In the genomic region with DNA sequence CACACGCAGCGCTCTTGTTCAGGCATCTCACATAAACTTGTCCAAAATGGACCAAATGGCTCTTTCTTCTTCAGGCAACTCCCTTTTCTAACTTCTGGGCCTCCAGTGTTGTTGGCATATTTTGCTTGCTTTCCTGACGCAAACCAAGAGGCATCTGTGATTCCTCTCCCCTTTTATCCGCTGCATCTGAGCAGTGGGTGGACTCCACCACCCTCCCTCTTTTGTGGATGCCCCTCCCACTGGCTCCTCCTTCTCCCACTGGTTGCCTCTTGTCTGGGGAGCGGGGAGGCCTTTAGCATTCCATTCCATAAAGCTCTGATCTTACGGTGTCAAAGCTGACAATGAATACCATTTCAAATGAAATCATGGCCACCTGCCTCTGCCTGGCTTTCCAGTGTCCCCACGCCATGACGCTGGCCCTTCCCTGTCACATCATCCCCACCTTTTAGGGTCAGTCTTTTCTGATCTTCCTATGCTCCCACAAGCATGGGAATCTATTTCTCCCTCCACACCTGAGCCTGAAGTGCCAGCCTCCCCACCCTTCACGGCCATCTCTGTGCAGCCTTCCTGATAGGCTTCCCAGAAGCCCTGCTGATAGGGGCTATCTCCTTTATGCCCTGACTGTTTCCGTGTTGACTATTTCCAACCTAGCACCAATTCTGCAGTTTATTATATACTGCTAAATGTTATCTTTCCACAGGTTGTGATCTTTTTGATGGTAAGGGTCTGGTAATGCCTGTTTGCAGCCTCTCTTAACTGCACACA, we compare ENCODE assay signal across 1 cellular context.
TF ChIP-seq lines count a peak whose summit lies in the region.

No MANE protein-coding gene starts in this region.

TF ChIP-seq in GM23338, 12 proteins besides CTCF, POLR2A, EP300 and RAD21 (continued from another document):
- TF ChIP-seq, protein P1, sequence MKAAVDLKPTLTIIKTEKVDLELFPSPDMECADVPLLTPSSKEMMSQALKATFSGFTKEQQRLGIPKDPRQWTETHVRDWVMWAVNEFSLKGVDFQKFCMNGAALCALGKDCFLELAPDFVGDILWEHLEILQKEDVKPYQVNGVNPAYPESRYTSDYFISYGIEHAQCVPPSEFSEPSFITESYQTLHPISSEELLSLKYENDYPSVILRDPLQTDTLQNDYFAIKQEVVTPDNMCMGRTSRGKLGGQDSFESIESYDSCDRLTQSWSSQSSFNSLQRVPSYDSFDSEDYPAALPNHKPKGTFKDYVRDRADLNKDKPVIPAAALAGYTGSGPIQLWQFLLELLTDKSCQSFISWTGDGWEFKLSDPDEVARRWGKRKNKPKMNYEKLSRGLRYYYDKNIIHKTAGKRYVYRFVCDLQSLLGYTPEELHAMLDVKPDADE (IDR thresholded peaks at IDR 0.05), result no peak
- TF ChIP-seq, protein P2, sequence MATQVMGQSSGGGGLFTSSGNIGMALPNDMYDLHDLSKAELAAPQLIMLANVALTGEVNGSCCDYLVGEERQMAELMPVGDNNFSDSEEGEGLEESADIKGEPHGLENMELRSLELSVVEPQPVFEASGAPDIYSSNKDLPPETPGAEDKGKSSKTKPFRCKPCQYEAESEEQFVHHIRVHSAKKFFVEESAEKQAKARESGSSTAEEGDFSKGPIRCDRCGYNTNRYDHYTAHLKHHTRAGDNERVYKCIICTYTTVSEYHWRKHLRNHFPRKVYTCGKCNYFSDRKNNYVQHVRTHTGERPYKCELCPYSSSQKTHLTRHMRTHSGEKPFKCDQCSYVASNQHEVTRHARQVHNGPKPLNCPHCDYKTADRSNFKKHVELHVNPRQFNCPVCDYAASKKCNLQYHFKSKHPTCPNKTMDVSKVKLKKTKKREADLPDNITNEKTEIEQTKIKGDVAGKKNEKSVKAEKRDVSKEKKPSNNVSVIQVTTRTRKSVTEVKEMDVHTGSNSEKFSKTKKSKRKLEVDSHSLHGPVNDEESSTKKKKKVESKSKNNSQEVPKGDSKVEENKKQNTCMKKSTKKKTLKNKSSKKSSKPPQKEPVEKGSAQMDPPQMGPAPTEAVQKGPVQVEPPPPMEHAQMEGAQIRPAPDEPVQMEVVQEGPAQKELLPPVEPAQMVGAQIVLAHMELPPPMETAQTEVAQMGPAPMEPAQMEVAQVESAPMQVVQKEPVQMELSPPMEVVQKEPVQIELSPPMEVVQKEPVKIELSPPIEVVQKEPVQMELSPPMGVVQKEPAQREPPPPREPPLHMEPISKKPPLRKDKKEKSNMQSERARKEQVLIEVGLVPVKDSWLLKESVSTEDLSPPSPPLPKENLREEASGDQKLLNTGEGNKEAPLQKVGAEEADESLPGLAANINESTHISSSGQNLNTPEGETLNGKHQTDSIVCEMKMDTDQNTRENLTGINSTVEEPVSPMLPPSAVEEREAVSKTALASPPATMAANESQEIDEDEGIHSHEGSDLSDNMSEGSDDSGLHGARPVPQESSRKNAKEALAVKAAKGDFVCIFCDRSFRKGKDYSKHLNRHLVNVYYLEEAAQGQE (IDR thresholded peaks at IDR 0.05; ENCODE audit: unreplicated experiment), result no peak
- TF ChIP-seq CREB1 (CRISPR knock-in tag; IDR thresholded peaks at IDR 0.05; ENCODE audit: low read depth), result no peak
- TF ChIP-seq, protein P3, sequence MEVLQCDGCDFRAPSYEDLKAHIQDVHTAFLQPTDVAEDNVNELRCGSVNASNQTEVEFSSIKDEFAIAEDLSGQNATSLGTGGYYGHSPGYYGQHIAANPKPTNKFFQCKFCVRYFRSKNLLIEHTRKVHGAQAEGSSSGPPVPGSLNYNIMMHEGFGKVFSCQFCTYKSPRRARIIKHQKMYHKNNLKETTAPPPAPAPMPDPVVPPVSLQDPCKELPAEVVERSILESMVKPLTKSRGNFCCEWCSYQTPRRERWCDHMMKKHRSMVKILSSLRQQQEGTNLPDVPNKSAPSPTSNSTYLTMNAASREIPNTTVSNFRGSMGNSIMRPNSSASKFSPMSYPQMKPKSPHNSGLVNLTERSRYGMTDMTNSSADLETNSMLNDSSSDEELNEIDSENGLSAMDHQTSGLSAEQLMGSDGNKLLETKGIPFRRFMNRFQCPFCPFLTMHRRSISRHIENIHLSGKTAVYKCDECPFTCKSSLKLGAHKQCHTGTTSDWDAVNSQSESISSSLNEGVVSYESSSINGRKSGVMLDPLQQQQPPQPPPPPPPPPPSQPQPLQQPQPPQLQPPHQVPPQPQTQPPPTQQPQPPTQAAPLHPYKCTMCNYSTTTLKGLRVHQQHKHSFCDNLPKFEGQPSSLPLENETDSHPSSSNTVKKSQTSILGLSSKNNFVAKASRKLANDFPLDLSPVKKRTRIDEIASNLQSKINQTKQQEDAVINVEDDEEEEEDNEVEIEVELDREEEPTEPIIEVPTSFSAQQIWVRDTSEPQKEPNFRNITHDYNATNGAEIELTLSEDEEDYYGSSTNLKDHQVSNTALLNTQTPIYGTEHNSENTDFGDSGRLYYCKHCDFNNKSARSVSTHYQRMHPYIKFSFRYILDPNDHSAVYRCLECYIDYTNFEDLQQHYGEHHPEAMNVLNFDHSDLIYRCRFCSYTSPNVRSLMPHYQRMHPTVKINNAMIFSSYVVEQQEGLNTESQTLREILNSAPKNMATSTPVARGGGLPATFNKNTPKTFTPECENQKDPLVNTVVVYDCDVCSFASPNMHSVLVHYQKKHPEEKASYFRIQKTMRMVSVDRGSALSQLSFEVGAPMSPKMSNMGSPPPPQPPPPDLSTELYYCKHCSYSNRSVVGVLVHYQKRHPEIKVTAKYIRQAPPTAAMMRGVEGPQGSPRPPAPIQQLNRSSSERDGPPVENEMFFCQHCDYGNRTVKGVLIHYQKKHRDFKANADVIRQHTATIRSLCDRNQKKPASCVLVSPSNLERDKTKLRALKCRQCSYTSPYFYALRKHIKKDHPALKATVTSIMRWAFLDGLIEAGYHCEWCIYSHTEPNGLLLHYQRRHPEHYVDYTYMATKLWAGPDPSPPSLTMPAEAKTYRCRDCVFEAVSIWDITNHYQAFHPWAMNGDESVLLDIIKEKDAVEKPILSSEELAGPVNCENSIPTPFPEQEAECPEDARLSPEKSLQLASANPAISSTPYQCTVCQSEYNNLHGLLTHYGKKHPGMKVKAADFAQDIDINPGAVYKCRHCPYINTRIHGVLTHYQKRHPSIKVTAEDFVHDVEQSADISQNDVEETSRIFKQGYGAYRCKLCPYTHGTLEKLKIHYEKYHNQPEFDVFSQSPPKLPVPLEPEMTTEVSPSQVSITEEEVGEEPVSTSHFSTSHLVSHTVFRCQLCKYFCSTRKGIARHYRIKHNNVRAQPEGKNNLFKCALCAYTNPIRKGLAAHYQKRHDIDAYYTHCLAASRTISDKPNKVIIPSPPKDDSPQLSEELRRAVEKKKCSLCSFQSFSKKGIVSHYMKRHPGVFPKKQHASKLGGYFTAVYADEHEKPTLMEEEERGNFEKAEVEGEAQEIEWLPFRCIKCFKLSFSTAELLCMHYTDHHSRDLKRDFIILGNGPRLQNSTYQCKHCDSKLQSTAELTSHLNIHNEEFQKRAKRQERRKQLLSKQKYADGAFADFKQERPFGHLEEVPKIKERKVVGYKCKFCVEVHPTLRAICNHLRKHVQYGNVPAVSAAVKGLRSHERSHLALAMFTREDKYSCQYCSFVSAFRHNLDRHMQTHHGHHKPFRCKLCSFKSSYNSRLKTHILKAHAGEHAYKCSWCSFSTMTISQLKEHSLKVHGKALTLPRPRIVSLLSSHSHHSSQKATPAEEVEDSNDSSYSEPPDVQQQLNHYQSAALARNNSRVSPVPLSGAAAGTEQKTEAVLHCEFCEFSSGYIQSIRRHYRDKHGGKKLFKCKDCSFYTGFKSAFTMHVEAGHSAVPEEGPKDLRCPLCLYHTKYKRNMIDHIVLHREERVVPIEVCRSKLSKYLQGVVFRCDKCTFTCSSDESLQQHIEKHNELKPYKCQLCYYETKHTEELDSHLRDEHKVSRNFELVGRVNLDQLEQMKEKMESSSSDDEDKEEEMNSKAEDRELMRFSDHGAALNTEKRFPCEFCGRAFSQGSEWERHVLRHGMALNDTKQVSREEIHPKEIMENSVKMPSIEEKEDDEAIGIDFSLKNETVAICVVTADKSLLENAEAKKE (CRISPR knock-in tag; IDR thresholded peaks at IDR 0.05), result no peak
